8 cellular contexts compared by ENCODE assay signal in genomic region chr17:2396568-2397246, GRCh38. TPM values are rescaled to one million over a fixed set of nuclear protein-coding genes. Genes with fewer than 3 reads are reported as not detected.
DNase-seq lines count a peak whose midpoint lies in the region; ATAC-seq and TF ChIP-seq lines count a peak whose summit lies in the region.

No MANE protein-coding gene starts in this region.

- H3K9me3 ChIP-seq in adipocyte (ENCODE audit: control insufficient read depth, low read length) (no peaks in the 10 kb centered on the region), neuronal stem cell (replicated peaks in 1 of 2; ENCODE audit: control insufficient read depth in 2 of 2, insufficient read depth in 1 of 2, low read depth in 1 of 2, low read length in 2 of 2) (no peaks in the 10 kb centered on the region)

- WGBS in neuronal stem cell (ENCODE audit: extremely low coverage in 2 of 2, insufficient read length in 2 of 2, insufficient replicate concordance in 1 of 2), 2 donors: no CpG with 5 or more reads among the region's 34 CpGs
- WGBS in urinary bladder: 2% methylated on average over 34 of the region's 34 CpGs

- peak overlapping the region; percentile 82 for H2AK5ac ChIP-seq in neuronal stem cell (ENCODE audit: low read depth, low read length)

- H2BK120ac ChIP-seq in neuronal stem cell (ENCODE audit: low read depth, low read length): peak overlapping the region; percentile 95

- peak overlapping the region; percentile 85 for H3K27ac ChIP-seq in neuronal stem cell (replicated peaks; ENCODE audit: low read length)
- peak overlapping the region; percentile 89 for H3K27ac ChIP-seq in urinary bladder (ENCODE audit: low read depth)

- H3K4me2 ChIP-seq in neuronal stem cell (ENCODE audit: insufficient read depth, low read length, poor library complexity, severe bottlenecking): peak overlapping the region; percentile 65

- peak overlapping the region; percentile 39 for H3K4me3 ChIP-seq in HFF-Myc (replicated peaks; ENCODE audit: low read depth, low read length)
- H3K4me3 ChIP-seq in adipocyte (ENCODE audit: low read length): peak overlapping the region; percentile 97
- peak overlapping the region; percentile 45 to 55 for H3K4me3 ChIP-seq in neuronal stem cell (ENCODE audit: low read length in 2 of 2)
- H3K4me3 ChIP-seq in urinary bladder (ENCODE audit: low read depth, low read length): peak overlapping the region; percentile 7

- H2AFZ ChIP-seq in neuronal stem cell (ENCODE audit: low read length): peak overlapping the region; percentile 82

- ATAC-seq in HG03280 (IDR thresholded peaks at IDR 0.05; ENCODE audit: unreplicated experiment): no peak

- H3K14ac ChIP-seq in neuronal stem cell (ENCODE audit: low read length): peak overlapping the region; percentile 49

- H3K18ac ChIP-seq in neuronal stem cell (ENCODE audit: low read length): peak overlapping the region; percentile 96

- DNase-seq in COLO668 (lab: John Stamatoyannopoulos, UW; ENCODE audit: unreplicated experiment) (peak; percentile 84), HFF-Myc (ENCODE audit: extremely low read depth, low read depth) (no peak), RKO (ENCODE audit: low spot score) (peak; percentile 88), adipocyte (ENCODE audit: low read depth) (peak; percentile 98), glomerular visceral epithelial cell (ENCODE audit: extremely low spot score) (peak; percentile 98), neuronal stem cell (ENCODE audit: low spot score) (peak; percentile 90)

- no peak overlapping the region for H4K8ac ChIP-seq in neuronal stem cell (ENCODE audit: low read depth, low read length)

- no peaks in the 10 kb centered on the region for H3K36me3 ChIP-seq in adipocyte (ENCODE audit: control insufficient read depth, insufficient read depth, low read length, severe bottlenecking)
- H3K36me3 ChIP-seq in neuronal stem cell (replicated peaks in 1 of 2; ENCODE audit: control insufficient read depth in 2 of 2, insufficient read depth in 2 of 2, low read length in 2 of 2): peaks cover 0 to 4% of the 10 kb centered on the region in 2 donors
- H3K36me3 ChIP-seq in urinary bladder (ENCODE audit: insufficient read depth): no peaks in the 10 kb centered on the region

- peak overlapping the region; percentile 38 for H4K91ac ChIP-seq in neuronal stem cell (ENCODE audit: low read depth, low read length, poor library complexity)

- H3K79me1 ChIP-seq in neuronal stem cell (ENCODE audit: low read depth, low read length): peaks cover 16% of the 10 kb centered on the region

- H3K27me3 ChIP-seq in adipocyte (replicated peaks; ENCODE audit: control insufficient read depth, insufficient read depth, low read length) (no peaks in the 10 kb centered on the region), neuronal stem cell (ENCODE audit: control insufficient read depth in 3 of 3, insufficient read depth in 3 of 3, low read depth in 1 of 3, low read length in 3 of 3) (no peaks in the 10 kb centered on the region)

- H2BK12ac ChIP-seq in neuronal stem cell (ENCODE audit: low read length): peak overlapping the region; percentile 24

- peaks cover 52% of the 10 kb centered on the region for H3K4me1 ChIP-seq in adipocyte (ENCODE audit: control insufficient read depth, insufficient read depth, low read length)
- peaks cover 39 to 68% of the 10 kb centered on the region in 2 donors for H3K4me1 ChIP-seq in neuronal stem cell (ENCODE audit: control insufficient read depth in 2 of 2, insufficient read depth in 1 of 2, low read depth in 1 of 2, low read length in 2 of 2)
- no peaks in the 10 kb centered on the region for H3K4me1 ChIP-seq in urinary bladder (ENCODE audit: insufficient read depth)

- peak overlapping the region; percentile 81 for H3K4ac ChIP-seq in neuronal stem cell (ENCODE audit: low read length)

- H2BK5ac ChIP-seq in neuronal stem cell (ENCODE audit: low read length): peak overlapping the region; percentile 91

- TF ChIP-seq CTCF in HFF-Myc (IDR thresholded peaks at IDR 0.05; ENCODE audit: low read depth, low read length, missing control alignments): no peak

- H3K23ac ChIP-seq in neuronal stem cell (ENCODE audit: low read depth, low read length, poor library complexity): peak overlapping the region; percentile 76

- peak overlapping the region; percentile 89 for H2BK15ac ChIP-seq in neuronal stem cell (ENCODE audit: low read length)

- H3K9ac ChIP-seq in adipocyte (ENCODE audit: low read length): peak overlapping the region; percentile 88
- peak overlapping the region; percentile 92 for H3K9ac ChIP-seq in neuronal stem cell (ENCODE audit: low read depth, low read length, poor library complexity)

RNA-seq across cellular contexts. Expression of gene MNT, which starts 4.2 kb away (rescaled TPM):
- polyA plus RNA-seq in neuronal stem cell (2013, experiment 1 of 2): 14.3 TPM
- 15.1 TPM for polyA plus RNA-seq in neuronal stem cell (2013, experiment 2 of 2)
- total RNA-seq in urinary bladder: 7.5 TPM
- polyA plus RNA-seq in urinary bladder: 20.5 TPM

RNA-seq across cellular contexts. Expression of gene SGSM2, which starts 59.4 kb away (rescaled TPM):
- polyA plus RNA-seq in neuronal stem cell (2013, experiment 1 of 2): 69.6 TPM
- polyA plus RNA-seq in neuronal stem cell (2013, experiment 2 of 2): 67.4 TPM
- 37.6 TPM for total RNA-seq in urinary bladder
- polyA plus RNA-seq in urinary bladder: 61.1 TPM

Comparison
In these comparisons a context has a peak if more than half of its experiments do, and no peak if none do; other contexts are left out.
1. H3K4me3 ChIP-seq: peak in every context shown above with its lines; median percentile 97 in adipocyte; 50 in neuronal stem cell; 39 in HFF-Myc; 7 in urinary bladder.